Comparison of ENCODE assay signal across 16 cellular contexts in the genomic region with DNA sequence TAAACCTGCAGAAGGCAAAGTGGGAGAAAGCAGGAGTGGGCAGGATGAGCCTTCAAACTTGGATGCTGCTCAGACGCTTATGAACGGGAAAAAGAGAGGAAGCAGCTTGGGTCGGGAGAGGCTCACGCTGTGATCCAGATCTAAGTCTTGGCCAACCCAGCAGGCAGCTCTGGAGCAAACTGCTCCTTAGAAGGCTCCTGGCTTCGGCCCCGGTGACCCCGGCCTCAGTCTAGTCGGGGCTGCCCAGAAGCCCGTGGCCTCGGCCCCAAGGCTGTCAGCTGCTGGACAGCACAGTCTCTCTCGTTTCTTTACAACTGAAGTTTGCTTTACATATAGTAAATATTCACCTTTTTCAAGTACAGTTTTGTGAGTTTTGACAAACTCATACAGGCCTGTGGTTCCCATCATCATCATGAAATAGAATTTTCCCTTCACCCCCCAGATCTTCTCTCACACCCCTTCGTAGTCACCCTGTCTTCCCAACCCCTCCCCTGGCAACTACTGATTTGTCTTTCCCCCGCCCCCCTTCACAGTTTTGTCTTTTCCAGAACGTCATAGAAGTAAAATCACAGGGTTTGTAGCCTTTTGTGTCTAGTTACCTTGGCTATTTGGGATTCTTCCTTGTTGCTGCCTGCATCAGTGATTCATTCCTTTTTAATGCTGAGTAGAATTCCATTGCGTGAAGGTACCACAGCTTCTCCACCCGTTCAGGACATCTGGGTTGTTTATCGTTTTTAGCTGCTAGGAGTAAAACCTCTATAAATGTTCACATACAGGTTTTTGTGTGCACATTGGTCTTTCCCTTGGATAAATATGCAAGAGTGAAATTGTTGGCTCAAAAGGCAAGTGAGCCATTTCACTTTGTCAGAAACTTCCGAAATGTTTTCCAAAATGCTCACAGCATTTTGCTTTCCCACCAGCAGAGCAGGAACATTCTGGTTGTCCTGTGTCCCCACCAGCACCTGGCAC. TPM values are rescaled to one million over a fixed set of nuclear protein-coding genes. Genes with fewer than 3 reads are reported as not detected.
DNase-seq lines count a peak whose midpoint lies in the region; ATAC-seq and TF ChIP-seq lines count a peak whose summit lies in the region.
"Had no signal": no experiment of that assay in that cellular context is flagged by ENCODE, and none has a peak within 500 bp of the region (broad histone marks: within the 10 kb centered on the region; RNA-seq: fewer than 3 reads in every experiment).

No MANE protein-coding gene starts in this region.

- no peaks in the 10 kb centered on the region for H4K20me1 ChIP-seq in osteoblast (ENCODE audit: insufficient read depth, low read length)

- H3K4me2 ChIP-seq in osteoblast (ENCODE audit: insufficient read depth, low read length), result no peak overlapping the region
- H3K4me2 ChIP-seq: PC-9 had no signal

- no peak for ATAC-seq in HG03095 (IDR thresholded peaks at IDR 0.05; ENCODE audit: unreplicated experiment)
- ATAC-seq in HG03521 (IDR thresholded peaks at IDR 0.05; ENCODE audit: unreplicated experiment), result no peak

- H3K27ac ChIP-seq in ACC112 (ENCODE audit: low read depth, low read length), result no peak overlapping the region
- no peak overlapping the region for H3K27ac ChIP-seq in osteoblast (ENCODE audit: low read depth, low read length)
- H3K27ac ChIP-seq: PC-9, transverse colon had no signal

- H3K9me3 ChIP-seq in MG63, result no peaks in the 10 kb centered on the region
- no peaks in the 10 kb centered on the region for H3K9me3 ChIP-seq in osteoblast (ENCODE audit: low read depth, low read length)
- H3K9me3 ChIP-seq: transverse colon had no signal

- H3K27me3 ChIP-seq in ACC112 (ENCODE audit: insufficient read depth, low read length) (no peaks in the 10 kb centered on the region), MG63 (no peaks in the 10 kb centered on the region), osteoblast (ENCODE audit: insufficient read depth, low read length) (no peaks in the 10 kb centered on the region)
- H3K27me3 ChIP-seq: transverse colon had no signal

- DNase-seq in MG63 (peak; percentile 60), fibroblast of the aortic adventitia (ENCODE audit: low read depth) (peak; percentile 74), osteoblast (ENCODE audit: insufficient read length, low spot score, missing footprints) (peak; percentile 77), activated T-cell treated with anti-CD3 and anti-CD28 coated beads for 4 hours (no peak), SHP77 treated with DMSO at 0.1 percent for 48 hours (lab: John Stamatoyannopoulos, UW) (no peak)
- DNase-seq: activated naive CD4-positive, alpha-beta T cell treated with anti-CD3 and anti-CD28 coated beads, Interleukin-2, amount 50 U/mL, for 16 hours; cortex of kidney; DMS153; immature natural killer cell; NCI-H226; small intestine; transverse colon had no signal

- TF ChIP-seq CTCF in fibroblast of the aortic adventitia (IDR thresholded peaks at IDR 0.05; ENCODE audit: insufficient read depth, low read length) (no peak), osteoblast (IDR thresholded peaks at IDR 0.05; ENCODE audit: extremely low read depth, low read depth, low read length) (no peak)

- H3K36me3 ChIP-seq in ACC112 (ENCODE audit: insufficient read depth, low read length), result no peaks in the 10 kb centered on the region
- no peaks in the 10 kb centered on the region for H3K36me3 ChIP-seq in MG63
- H3K36me3 ChIP-seq in osteoblast (ENCODE audit: insufficient read depth, low read length), result no peaks in the 10 kb centered on the region

- H3K4me1 ChIP-seq in ACC112 (ENCODE audit: control insufficient read depth, insufficient read depth, low read length, unreplicated experiment) (peaks cover 33% of the 10 kb centered on the region), osteoblast (ENCODE audit: insufficient read depth, low read length) (peaks cover 29% of the 10 kb centered on the region)
- H3K4me1 ChIP-seq: transverse colon had no signal

- peak overlapping the region; percentile 36 for H2AFZ ChIP-seq in ACC112 (ENCODE audit: low read length, unreplicated experiment)
- H2AFZ ChIP-seq in osteoblast (ENCODE audit: low read length), result no peak overlapping the region
- H2AFZ ChIP-seq: PC-9 had no signal

- H3K4me3 ChIP-seq in ACC112 (ENCODE audit: low read depth, low read length) (no peak overlapping the region), MG63 (no peak overlapping the region), fibroblast of the aortic adventitia (ENCODE audit: low read depth, low read length) (no peak overlapping the region), osteoblast (ENCODE audit: insufficient read depth, low read length) (no peak overlapping the region)
- H3K4me3 ChIP-seq: PC-9, transverse colon had no signal

- H3K79me2 ChIP-seq in ACC112 (ENCODE audit: control insufficient read depth, insufficient read depth, low read length, unreplicated experiment) (no peaks in the 10 kb centered on the region), osteoblast (ENCODE audit: insufficient read depth, low read length) (no peaks in the 10 kb centered on the region)

RNA-seq across cellular contexts. Expression of a gene that starts 35.1 kb away (rescaled TPM):
- total RNA-seq in MG63 (2014; rRNA removed; shearing (Covaris generic); ENCODE audit: low replicate concordance), result 0.89 TPM in 1 of 2 replicates, not detected in the other
- 0.18 TPM in 1 of 2 replicates, not detected in the other for total RNA-seq in fibroblast of the aortic adventitia (ENCODE audit: low replicate concordance)
- total RNA-seq in osteoblast, result under 0.01 TPM in 2 replicates
- total RNA-seq: PC-9 had no signal

RNA-seq across cellular contexts. Expression of a gene that starts 44.3 kb away (rescaled TPM):
- 26.2 and 29.0 TPM in 2 replicates for total RNA-seq in MG63 (2014; rRNA removed; shearing (Covaris generic); ENCODE audit: low replicate concordance)
- total RNA-seq in fibroblast of the aortic adventitia (ENCODE audit: low replicate concordance) (37.7 and 176 TPM in 2 replicates), osteoblast (28.3 and 36.6 TPM in 2 replicates)

Comparison
In these comparisons a context has a peak if more than half of its experiments do, and no peak if none do; other contexts are left out.
1. DNase-seq: peak in MG63 (single experiment), fibroblast of the aortic adventitia (single experiment) and osteoblast (single experiment); none in activated T-cell treated with anti-CD3 and anti-CD28 coated beads for 4 hours (single experiment) and SHP77 treated with DMSO at 0.1 percent for 48 hours (single experiment).